8 cellular contexts compared by ENCODE assay signal in the genomic region with DNA sequence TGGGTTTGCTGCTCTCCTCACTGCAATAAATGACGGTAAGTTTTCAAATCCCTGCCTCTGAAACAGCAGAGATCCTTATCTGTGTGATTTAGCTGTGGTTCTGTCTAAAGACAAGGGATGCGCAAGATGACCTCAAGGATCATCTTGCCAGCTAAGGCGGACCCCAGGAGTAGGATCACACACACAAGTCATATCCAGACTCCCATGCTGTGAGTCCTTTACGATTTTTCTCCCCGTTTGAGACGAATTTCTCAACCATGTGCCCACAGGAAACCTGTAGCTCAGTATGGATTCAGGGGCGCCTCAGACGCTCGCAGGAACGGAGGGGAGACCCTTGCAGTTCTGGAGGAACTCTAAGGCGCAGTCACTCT. TPM values are rescaled to one million over a fixed set of nuclear protein-coding genes. Genes with fewer than 3 reads are reported as not detected.
DNase-seq lines count a peak whose midpoint lies in the region; ATAC-seq, FAIRE-seq and TF ChIP-seq lines count a peak whose summit lies in the region.

No MANE protein-coding gene starts in this region.

- no peaks in the 10 kb centered on the region for H3K9me3 Mint-ChIP-seq in stimulated activated naive CD8-positive, alpha-beta T cell treated with anti-CD3 and anti-CD28 coated beads, Interleukin-15, amount 100 ng/mL, for 72 hours

- intact Hi-C loops in ascending aorta (cut with DNase I): loop anchor here (2.0 kb wide), 1 partner anchor 16 kb away; no protein-coding TSS in a partner anchor

- peak overlapping the region; percentile 89 to 93 for H3K4me3 Mint-ChIP-seq in stimulated activated naive CD8-positive, alpha-beta T cell treated with anti-CD3 and anti-CD28 coated beads, Interleukin-15, amount 100 ng/mL, for 72 hours

- H3K4me3 ChIP-seq in AG09309 (ENCODE audit: control insufficient read depth, low read depth, low read length) (peak overlapping the region; percentile 85), ascending aorta (peak overlapping the region; percentile 92 to 94), keratinocyte (ENCODE audit: control insufficient read depth in 2 of 3, extremely low read depth in 1 of 3, insufficient read depth in 2 of 3, low read depth in 1 of 3, low read length in 3 of 3) (peak overlapping the region; percentile 70 to 83 (median 73))

- H3K9me3 ChIP-seq in ascending aorta (no peaks in the 10 kb centered on the region), keratinocyte (ENCODE audit: control insufficient read depth, low read depth, low read length) (no peaks in the 10 kb centered on the region)

- peak overlapping the region; percentile 95 for H2AFZ ChIP-seq in keratinocyte (ENCODE audit: control insufficient read depth, low read length)

- peak overlapping the region; percentile 97 for H3K9ac ChIP-seq in keratinocyte (ENCODE audit: control insufficient read depth, extremely low read depth, insufficient read depth, low read length)

- H3K27ac Mint-ChIP-seq in stimulated activated naive CD8-positive, alpha-beta T cell treated with anti-CD3 and anti-CD28 coated beads, Interleukin-15, amount 100 ng/mL, for 72 hours: peak overlapping the region; percentile 69 to 81

- peaks cover 54% of the 10 kb centered on the region for H3K79me2 ChIP-seq in keratinocyte (ENCODE audit: control insufficient read depth, insufficient read depth, low read length)

- TF ChIP-seq CTCF in AG09309 (IDR thresholded peaks at IDR 0.05; ENCODE audit: control insufficient read depth, insufficient read depth, low read depth, low read length, missing control alignments) (no peak), ascending aorta (IDR thresholded peaks at IDR 0.05) (no peak), keratinocyte (optimal IDR thresholded peaks at IDR 0.05 in 1 of 3, IDR thresholded peaks at IDR 0.05 in 1 of 3, conservative IDR thresholded peaks at IDR 0.05 in 1 of 3; ENCODE audit: extremely low read depth in 1 of 3, insufficient read depth in 2 of 3, low read length in 3 of 3) (no peak)

- H4K20me1 ChIP-seq in keratinocyte (ENCODE audit: control insufficient read depth, extremely low read depth, insufficient read depth, low read length): peaks cover 7% of the 10 kb centered on the region

- H3K36me3 ChIP-seq in ascending aorta (no peaks in the 10 kb centered on the region), keratinocyte (ENCODE audit: control insufficient read depth in 2 of 2, extremely low read depth in 1 of 2, insufficient read depth in 2 of 2, low read length in 2 of 2) (peaks cover 0 to 6% of the 10 kb centered on the region in 2 experiments)

- DNase-seq in AG09309 (ENCODE audit: low read depth) (no peak), KG1 (lab: John Stamatoyannopoulos, UW) (peak; percentile 55), ascending aorta (ENCODE audit: low spot score in 2 of 2) (no peak), keratinocyte (ENCODE audit: low read depth, low spot score) (peak; percentile 9), inferior parietal cortex (ENCODE audit: extremely low spot score) (no peak), SIG-M5 treated with dmso at 0.1 percent for 504 hours (lab: John Stamatoyannopoulos, UW; ENCODE audit: unreplicated experiment) (no peak)
- no peak for DNase-seq in stimulated activated naive CD8-positive, alpha-beta T cell treated with anti-CD3 and anti-CD28 coated beads, Interleukin-15, amount 100 ng/mL, for 72 hours

- peak; percentile 29 for ATAC-seq in GM18909 (IDR thresholded peaks at IDR 0.05; ENCODE audit: poor library complexity, unreplicated experiment)
- peak; percentile 46 for ATAC-seq in stimulated activated naive CD8-positive, alpha-beta T cell treated with anti-CD3 and anti-CD28 coated beads, Interleukin-15, amount 100 ng/mL, for 72 hours

- H3K27ac ChIP-seq in ascending aorta (peak overlapping the region; percentile 84 to 89), keratinocyte (ENCODE audit: control insufficient read depth, insufficient read depth, low read length) (peak overlapping the region; percentile 95)

- FAIRE-seq in keratinocyte (lab: Jason Lieb, UNC): peak; percentile 72

- dilution Hi-C loops in keratinocyte (cut with MboI; ENCODE audit: extremely low pct_ligation_motif_present, low sequenced_read_pairs): no loop called here

- H3K4me1 Mint-ChIP-seq in stimulated activated naive CD8-positive, alpha-beta T cell treated with anti-CD3 and anti-CD28 coated beads, Interleukin-15, amount 100 ng/mL, for 72 hours: no peaks in the 10 kb centered on the region

- peak overlapping the region; percentile 93 for H3K4me2 ChIP-seq in keratinocyte (ENCODE audit: control insufficient read depth, extremely low read depth, insufficient read depth, low read depth, low read length)

- H3K9me1 ChIP-seq in keratinocyte (ENCODE audit: control insufficient read depth, extremely low read depth, insufficient read depth, low read length): no peaks in the 10 kb centered on the region

- H3K4me1 ChIP-seq in ascending aorta: peaks cover 13 to 21% of the 10 kb centered on the region in 2 donors
- H3K4me1 ChIP-seq in keratinocyte (ENCODE audit: control insufficient read depth, extremely low read depth, insufficient read depth, low read length): peaks cover 16% of the 10 kb centered on the region

- no peaks in the 10 kb centered on the region for H3K27me3 Mint-ChIP-seq in stimulated activated naive CD8-positive, alpha-beta T cell treated with anti-CD3 and anti-CD28 coated beads, Interleukin-15, amount 100 ng/mL, for 72 hours

- H3K27me3 ChIP-seq in ascending aorta (no peaks in the 10 kb centered on the region), keratinocyte (ENCODE audit: control insufficient read depth, extremely low read depth, insufficient read depth, low read length) (no peaks in the 10 kb centered on the region)

RNA-seq across cellular contexts. Expression of a gene that starts 11.1 kb away (rescaled TPM):
- 152 TPM for total RNA-seq in ascending aorta
- 110 to 137 TPM (median 119 TPM) in 3 replicates for polyA plus RNA-seq in keratinocyte
- 162 TPM for polyA plus RNA-seq in keratinocyte (2011; ENCODE audit: low read depth)
- polyA plus RNA-seq in keratinocyte (2011; cell fraction: cytosol; rRNA removed): 91.3 and 130 TPM in 2 replicates
- 171 and 192 TPM in 2 replicates for polyA plus RNA-seq in keratinocyte (2011; cell fraction: nucleus; rRNA removed)
- 72.4 and 183 TPM in 2 replicates for polyA plus RNA-seq in keratinocyte (2012; ENCODE audit: low replicate concordance)
- 237 to 511 TPM (median 326 TPM) in 3 replicates for polyA minus RNA-seq in keratinocyte
- polyA minus RNA-seq in keratinocyte (2011; cell fraction: cytosol; rRNA and poly(A)+ RNA removed): 172 TPM
- 132 and 192 TPM in 2 replicates for polyA minus RNA-seq in keratinocyte (2011; cell fraction: nucleus; rRNA and poly(A)+ RNA removed)

RNA-seq across cellular contexts. Expression of a gene that starts 30.2 kb away (rescaled TPM):
- 10.3 TPM for total RNA-seq in ascending aorta
- polyA plus RNA-seq in keratinocyte: 0.58 to 1.5 TPM (median 0.89 TPM) in 3 replicates
- 0.59 TPM for polyA plus RNA-seq in keratinocyte (2011; ENCODE audit: low read depth)
- polyA plus RNA-seq in keratinocyte (2011; cell fraction: cytosol; rRNA removed): 1.0 and 1.4 TPM in 2 replicates
- polyA plus RNA-seq in keratinocyte (2011; cell fraction: nucleus; rRNA removed): 2.4 and 4.2 TPM in 2 replicates
- polyA plus RNA-seq in keratinocyte (2012; ENCODE audit: low replicate concordance): 1.7 and 2.6 TPM in 2 replicates
- polyA minus RNA-seq in keratinocyte: 0.96 to 5.1 TPM (median 1.4 TPM) in 3 replicates
- polyA minus RNA-seq in keratinocyte (2011; cell fraction: cytosol; rRNA and poly(A)+ RNA removed): 4.4 TPM
- 1.3 and 2.4 TPM in 2 replicates for polyA minus RNA-seq in keratinocyte (2011; cell fraction: nucleus; rRNA and poly(A)+ RNA removed)

RNA-seq across cellular contexts. Expression of a gene that starts 30.3 kb away (rescaled TPM):
- total RNA-seq in ascending aorta: 5.5 TPM
- 35.2 to 54.6 TPM (median 35.2 TPM) in 3 replicates for polyA plus RNA-seq in keratinocyte
- polyA plus RNA-seq in keratinocyte (2011; ENCODE audit: low read depth): 11.0 TPM
- polyA plus RNA-seq in keratinocyte (2011; cell fraction: cytosol; rRNA removed): 23.6 and 40.3 TPM in 2 replicates
- polyA plus RNA-seq in keratinocyte (2011; cell fraction: nucleus; rRNA removed): 28.2 and 31.5 TPM in 2 replicates
- 26.2 and 58.3 TPM in 2 replicates for polyA plus RNA-seq in keratinocyte (2012; ENCODE audit: low replicate concordance)
- polyA minus RNA-seq in keratinocyte: 61.6 to 77.0 TPM (median 66.9 TPM) in 3 replicates
- polyA minus RNA-seq in keratinocyte (2011; cell fraction: cytosol; rRNA and poly(A)+ RNA removed): 52.6 TPM
- polyA minus RNA-seq in keratinocyte (2011; cell fraction: nucleus; rRNA and poly(A)+ RNA removed): 15.2 and 17.7 TPM in 2 replicates

RNA-seq across cellular contexts. Expression of a gene that starts 48.0 kb away (rescaled TPM):
- 0.11 TPM for total RNA-seq in ascending aorta
- polyA plus RNA-seq in keratinocyte: 0.08 to 0.45 TPM (median 0.22 TPM) in 3 replicates
- 0.26 TPM for polyA plus RNA-seq in keratinocyte (2011; ENCODE audit: low read depth)
- polyA plus RNA-seq in keratinocyte (2011; cell fraction: cytosol; rRNA removed): 0.17 and 0.22 TPM in 2 replicates
- 1.3 and 1.8 TPM in 2 replicates for polyA plus RNA-seq in keratinocyte (2011; cell fraction: nucleus; rRNA removed)
- 0.25 and 1.3 TPM in 2 replicates for polyA plus RNA-seq in keratinocyte (2012; ENCODE audit: low replicate concordance)
- polyA minus RNA-seq in keratinocyte: 0.35 to 1.6 TPM (median 0.43 TPM) in 3 replicates
- polyA minus RNA-seq in keratinocyte (2011; cell fraction: cytosol; rRNA and poly(A)+ RNA removed): not detected
- 0.53 and 0.93 TPM in 2 replicates for polyA minus RNA-seq in keratinocyte (2011; cell fraction: nucleus; rRNA and poly(A)+ RNA removed)

RNA-seq across cellular contexts. Expression of a gene that starts 50.5 kb away (rescaled TPM):
- total RNA-seq in ascending aorta: 9.5 TPM
- 110 to 180 TPM (median 145 TPM) in 3 replicates for polyA plus RNA-seq in keratinocyte
- polyA plus RNA-seq in keratinocyte (2011; ENCODE audit: low read depth): 32.0 TPM
- 64.6 and 107 TPM in 2 replicates for polyA plus RNA-seq in keratinocyte (2011; cell fraction: cytosol; rRNA removed)
- polyA plus RNA-seq in keratinocyte (2011; cell fraction: nucleus; rRNA removed): 394 and 410 TPM in 2 replicates
- polyA plus RNA-seq in keratinocyte (2012; ENCODE audit: low replicate concordance): 69.0 and 143 TPM in 2 replicates
- 112 to 129 TPM (median 120 TPM) in 3 replicates for polyA minus RNA-seq in keratinocyte
- 123 TPM for polyA minus RNA-seq in keratinocyte (2011; cell fraction: cytosol; rRNA and poly(A)+ RNA removed)
- 125 and 139 TPM in 2 replicates for polyA minus RNA-seq in keratinocyte (2011; cell fraction: nucleus; rRNA and poly(A)+ RNA removed)

Comparison
In these comparisons a context has a peak if more than half of its experiments do, and no peak if none do; other contexts are left out.
1. DNase-seq: peak in KG1 (single experiment) and keratinocyte (single experiment); none in AG09309 (single experiment), ascending aorta (0 of 2), stimulated activated naive CD8-positive, alpha-beta T cell treated with anti-CD3 and anti-CD28 coated beads, Interleukin-15, amount 100 ng/mL, for 72 hours (0 of 2), inferior parietal cortex (single experiment) and SIG-M5 treated with dmso at 0.1 percent for 504 hours (single experiment).
2. Peak in every context shown above with its lines, with median percentiles within 50 percentile points of each other: H3K4me3 ChIP-seq.